Comparison of ENCODE assay signal across 7 cellular contexts in the genomic region with DNA sequence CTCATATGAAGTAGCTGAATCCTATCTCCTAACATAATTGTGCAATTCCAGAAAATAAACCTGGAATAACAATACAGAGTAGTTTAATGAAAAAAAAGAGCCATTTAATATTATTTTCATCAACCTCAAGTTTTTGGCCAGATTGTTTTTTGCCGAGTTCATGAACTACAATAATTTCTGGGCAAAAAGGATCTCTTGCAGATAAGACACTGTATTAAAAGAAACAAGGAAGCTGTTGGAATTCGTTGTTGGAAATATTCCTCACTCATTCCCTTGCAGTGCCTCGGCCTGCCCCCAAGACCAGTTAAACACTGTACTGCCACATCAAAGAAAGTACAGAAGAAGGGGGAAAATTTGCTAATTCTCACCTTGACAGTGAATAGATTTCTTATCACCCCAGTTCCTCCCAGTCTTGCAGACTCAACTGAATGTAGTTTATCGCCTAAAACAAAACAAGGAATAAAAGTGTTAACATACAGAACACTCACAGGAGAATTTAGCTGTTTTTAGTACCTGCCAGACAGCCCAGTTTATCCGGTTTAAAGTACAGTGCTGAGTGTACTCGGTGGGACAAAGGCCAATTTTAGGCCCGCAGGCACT. TPM values are rescaled to one million over a fixed set of nuclear protein-coding genes. Genes with fewer than 3 reads are reported as not detected.
DNase-seq lines count a peak whose midpoint lies in the region; ATAC-seq and TF ChIP-seq lines count a peak whose summit lies in the region.

No MANE protein-coding gene starts in this region.

- peaks cover 46% of the 10 kb centered on the region for H3K4me1 Mint-ChIP-seq in WTC11
- H3K4me1 Mint-ChIP-seq in stimulated activated memory B cell treated with anti-CD40 and anti-IgM and Interleukin-4, amounts not matched to agents 10 μg/mL and 1 μg/mL and 100 μg/mL, for 72 hours = peaks cover 26% of the 10 kb centered on the region

- in situ Hi-C loops in KBM-7 (cut with MboI; ENCODE audit: low pct_unique_long_range_greater_than_20kb, low sequenced_read_pairs) = no loop called here

- no peak for ATAC-seq in WTC11
- no peak for ATAC-seq in stimulated activated memory B cell treated with anti-CD40 and anti-IgM and Interleukin-4, amounts not matched to agents 10 μg/mL and 1 μg/mL and 100 μg/mL, for 72 hours

- POLR2A ChIA-PET in WTC11 (lab: Charles Lee) = interaction anchor here (1.0 to 3.3 kb wide), 5 partner anchors 12 to 543 kb away, joined by 3 to 38 read pairs (median 5); partner anchors contain the start of gene PIKFYVE

- H3K4me3 ChIP-seq in iPS-11a (ENCODE audit: low read depth, low read length) = peak overlapping the region; percentile 94

- H3K36me3 Mint-ChIP-seq in WTC11 = peaks cover 50% of the 10 kb centered on the region
- H3K36me3 Mint-ChIP-seq in stimulated activated memory B cell treated with anti-CD40 and anti-IgM and Interleukin-4, amounts not matched to agents 10 μg/mL and 1 μg/mL and 100 μg/mL, for 72 hours = peaks cover 29% of the 10 kb centered on the region

- DNase-seq in HCEC 1CT (peak; percentile 1), WTC11 (ENCODE audit: low spot score) (no peak), KBM-7 (no peak), DMS79 (lab: John Stamatoyannopoulos, UW) (no peak)
- no peak for DNase-seq in stimulated activated CD4-positive, alpha-beta T cell treated with anti-CD3 and anti-CD28 coated beads, Interleukin-12 subunit alpha, Interleukin-12 subunit beta, amount 100 ng/mL, for 4 hours

- peak overlapping the region; percentile 92 for H3K27ac Mint-ChIP-seq in WTC11
- peak overlapping the region; percentile 63 for H3K27ac Mint-ChIP-seq in stimulated activated memory B cell treated with anti-CD40 and anti-IgM and Interleukin-4, amounts not matched to agents 10 μg/mL and 1 μg/mL and 100 μg/mL, for 72 hours

- no peak for TF ChIP-seq CTCF in WTC11 (IDR thresholded peaks at IDR 0.05)

- no peaks in the 10 kb centered on the region for H3K9me3 Mint-ChIP-seq in WTC11
- H3K9me3 Mint-ChIP-seq in stimulated activated memory B cell treated with anti-CD40 and anti-IgM and Interleukin-4, amounts not matched to agents 10 μg/mL and 1 μg/mL and 100 μg/mL, for 72 hours = no peaks in the 10 kb centered on the region

- peak overlapping the region; percentile 99 for H3K4me3 Mint-ChIP-seq in WTC11
- peak overlapping the region; percentile 95 for H3K4me3 Mint-ChIP-seq in stimulated activated memory B cell treated with anti-CD40 and anti-IgM and Interleukin-4, amounts not matched to agents 10 μg/mL and 1 μg/mL and 100 μg/mL, for 72 hours

- CTCF ChIA-PET in WTC11 (lab: Charles Lee) = interaction anchor here (0.9 to 3.9 kb wide), 17 partner anchors 14 to 487 kb away, joined by 3 to 91 read pairs (median 5); partner anchors contain the start of genes CRYGA, CRYGD and PIKFYVE

- no peaks in the 10 kb centered on the region for H3K27me3 Mint-ChIP-seq in WTC11 (ENCODE audit: low read depth)
- H3K27me3 Mint-ChIP-seq in stimulated activated memory B cell treated with anti-CD40 and anti-IgM and Interleukin-4, amounts not matched to agents 10 μg/mL and 1 μg/mL and 100 μg/mL, for 72 hours = no peaks in the 10 kb centered on the region

TF ChIP-seq in WTC11, 78 proteins besides CTCF, POLR2A, EP300 and RAD21:
- TF ChIP-seq TP53 (CRISPR knock-in tag; IDR thresholded peaks at IDR 0.05) (no peak), MYBL2 (CRISPR knock-in tag; IDR thresholded peaks at IDR 0.05) (0 out of 2 replicates have a peak, but pooled peaks have one; percentile 5), FOXK1 (CRISPR knock-in tag; IDR thresholded peaks at IDR 0.05) (no peak)

RNA-seq across cellular contexts. Expression of gene IDH1, which starts 1.3 kb away (rescaled TPM):
- total RNA-seq in WTC11 (2021) = 280 to 352 TPM (median 291 TPM) in 3 replicates

RNA-seq across cellular contexts. Expression of gene PIKFYVE, which starts 12.4 kb away (rescaled TPM):
- 28.9 to 36.1 TPM (median 33.6 TPM) in 3 replicates for total RNA-seq in WTC11 (2021)
